In genomic region chr14:92768236-92768635, GRCh38 we compare ENCODE assay signal across 8 cellular contexts. TPM values are rescaled to one million over a fixed set of nuclear protein-coding genes. Genes with fewer than 3 reads are reported as not detected.
DNase-seq lines count a peak whose midpoint lies in the region; ATAC-seq, FAIRE-seq and TF ChIP-seq lines count a peak whose summit lies in the region.
"Not testable (repeated sequence)": the region's sequence is repeated elsewhere in the genome, so short reads cannot be mapped to it uniquely, and the experiment has no call there.

No MANE protein-coding gene starts in this region.

- not testable (repeated sequence) for H3K36me3 ChIP-seq in kidney (ENCODE audit: control insufficient read depth in 1 of 2, insufficient read depth in 2 of 2, low read length in 2 of 2)

- peak overlapping the region; percentile 6 to 87 for H3K27ac ChIP-seq in kidney (ENCODE audit: low read depth in 2 of 2, low read length in 2 of 2)

- peak overlapping the region in 1 of 2 donors; percentile 50 for H3K27ac Mint-ChIP-seq in activated naive CD4-positive, alpha-beta T cell treated with anti-CD3 and anti-CD28 coated beads, Interleukin-2, amount 50 U/mL, for 72 hours

- POLR2A ChIA-PET in GM10248 (lab: Yijun Ruan, JAX) = interaction anchor here (0.6 to 1.5 kb wide), 4 partner anchors 17 to 25 kb away, joined by 3 to 10 read pairs (median 6); partner anchors contain the start of gene LGMN

- not testable (repeated sequence) for H3K9me3 Mint-ChIP-seq in activated naive CD4-positive, alpha-beta T cell treated with anti-CD3 and anti-CD28 coated beads, Interleukin-2, amount 50 U/mL, for 72 hours

- H3K9me3 ChIP-seq in kidney (ENCODE audit: control insufficient read depth in 1 of 2, low read length in 2 of 2) = not testable (repeated sequence)

- H3K4me3 ChIP-seq in kidney (ENCODE audit: low read length in 2 of 2) = not testable (repeated sequence)

- H3K9ac ChIP-seq in kidney (ENCODE audit: low read length in 2 of 2) = not testable (repeated sequence)

- not testable (repeated sequence) for TF ChIP-seq CTCF in GM10248 (IDR thresholded peaks at IDR 0.05; ENCODE audit: control extremely low read depth, extremely low read depth, low read depth, missing control alignments); kidney (IDR thresholded peaks at IDR 0.05; ENCODE audit: borderline replicate concordance, extremely low read depth, insufficient read depth)

- H3K36me3 Mint-ChIP-seq in activated naive CD4-positive, alpha-beta T cell treated with anti-CD3 and anti-CD28 coated beads, Interleukin-2, amount 50 U/mL, for 72 hours = not testable (repeated sequence)

- peak; percentile 59 for DNase-seq in GM10248 (ENCODE audit: extremely low spot score)
- DNase-seq in OCI-M1 (lab: John Stamatoyannopoulos, UW) = peak; percentile 11
- DNase-seq in activated naive CD4-positive, alpha-beta T cell treated with anti-CD3 and anti-CD28 coated beads, Interleukin-2, amount 50 U/mL, for 72 hours (ENCODE audit: low spot score in 2 of 2) = peak in 1 of 2 donors; percentile 42
- not testable (repeated sequence) for DNase-seq in kidney
- peak; percentile 48 for DNase-seq in stimulated activated CD4-positive, alpha-beta T cell treated with anti-CD3 and anti-CD28 coated beads, Interleukin-4, amount 100 ng/mL, for 24 hours

- intact Hi-C loops in kidney (cut with DNase I) = not testable (repeated sequence)

- ATAC-seq in GM19324 (IDR thresholded peaks at IDR 0.05; ENCODE audit: low FRiP score, unreplicated experiment) = peak; percentile 89
- peak; percentile 93 for ATAC-seq in HG02588 (IDR thresholded peaks at IDR 0.05; ENCODE audit: unreplicated experiment)
- peak; percentile 90 for ATAC-seq in HG03175 (IDR thresholded peaks at IDR 0.05; ENCODE audit: unreplicated experiment)
- peak; percentile 88 to 97 for ATAC-seq in activated naive CD4-positive, alpha-beta T cell treated with anti-CD3 and anti-CD28 coated beads, Interleukin-2, amount 50 U/mL, for 72 hours

- CTCF ChIA-PET in GM10248 (lab: Yijun Ruan, JAX) = interaction anchor here (1.4 to 4.6 kb wide), 3 partner anchors 15 to 18 kb away, joined by 3 to 23 read pairs (median 4); no protein-coding TSS in a partner anchor

- FAIRE-seq in kidney (lab: Jason Lieb, UNC) = peak; percentile 73

- H3K4me1 ChIP-seq in kidney (ENCODE audit: control insufficient read depth in 1 of 2, insufficient read depth in 1 of 2, low read depth in 1 of 2, low read length in 2 of 2) = not testable (repeated sequence)

RNA-seq across cellular contexts. Expression of gene LGMN, which starts 19.8 kb away (rescaled TPM):
- total RNA-seq in activated naive CD4-positive, alpha-beta T cell treated with anti-CD3 and anti-CD28 coated beads, Interleukin-2, amount 50 U/mL, for 72 hours = 1 to 10 TPM; 1.2 to 3.8 TPM
- 66.3 TPM for total RNA-seq in kidney
- 200 TPM for polyA plus RNA-seq in kidney (ENCODE audit: insufficient read depth, low read depth, low replicate concordance)

RNA-seq across cellular contexts. Expression of gene GOLGA5, which starts 25.9 kb away (rescaled TPM):
- 10 to 100 TPM; 13.5 to 17.6 TPM for total RNA-seq in activated naive CD4-positive, alpha-beta T cell treated with anti-CD3 and anti-CD28 coated beads, Interleukin-2, amount 50 U/mL, for 72 hours
- total RNA-seq in kidney = 33.7 TPM
- polyA plus RNA-seq in kidney (ENCODE audit: insufficient read depth, low read depth, low replicate concordance) = 27.7 TPM

Comparison
In these comparisons a context has a peak if more than half of its experiments do, and no peak if none do; other contexts are left out.
1. RNA of gene LGMN, which starts 19.8 kb away (total RNA-seq): 66.3 TPM in kidney (single experiment); 1.2 to 3.8 TPM in activated naive CD4-positive, alpha-beta T cell treated with anti-CD3 and anti-CD28 coated beads, Interleukin-2, amount 50 U/mL, for 72 hours; every median in the first group is over 10 times any median in the second.
2. Peak in every context shown above with its lines, with median percentiles within 50 percentile points of each other: ATAC-seq.